Comparison of ENCODE assay signal across 14 cellular contexts in genomic region chr14:21210023-21210422, GRCh38. TPM values are rescaled to one million over a fixed set of nuclear protein-coding genes. Genes with fewer than 3 reads are reported as not detected.
A peak's percentile ranks its signal among the peaks of the same experiment; 100 is the strongest.
DNase-seq lines count a peak whose midpoint lies in the region; ATAC-seq and TF ChIP-seq lines count a peak whose summit lies in the region.
"Had no signal": no experiment of that assay in that cellular context is flagged by ENCODE, and none has a peak within 500 bp of the region (broad histone marks: within the 10 kb centered on the region; RNA-seq: fewer than 3 reads in every experiment).

No MANE protein-coding gene starts in this region.

- DNase-seq in activated naive CD4-positive, alpha-beta T cell treated with anti-CD3 and anti-CD28 coated beads, Interleukin-2, amount 10 ng/mL, durations not matched to agents 7 days and 5 days = no peak
- DNase-seq in stimulated activated naive CD8-positive, alpha-beta T cell treated with anti-CD3 and anti-CD28 coated beads, Interleukin-15, amount 100 ng/mL, for 72 hours = no peak
- DNase-seq in mesothelial cell of epicardium (ENCODE audit: low spot score in 2 of 2, unreplicated experiment in 2 of 2) (no peak), glomerular visceral epithelial cell (ENCODE audit: extremely low spot score) (no peak)
- DNase-seq in stimulated activated naive B cell treated with anti-CD40 and anti-IgM and Interleukin-4, amounts not matched to agents 10 μg/mL and 1 μg/mL and 100 μg/mL, for 72 hours = no peak
- DNase-seq: BE2C; CD4-positive, alpha-beta memory T cell; DMS79 had no signal

- H3K27me3 Mint-ChIP-seq in activated naive CD4-positive, alpha-beta T cell treated with anti-CD3 and anti-CD28 coated beads, Interleukin-2, amount 50 U/mL, for 24 hours = no peaks in the 10 kb centered on the region
- no peaks in the 10 kb centered on the region for H3K27me3 Mint-ChIP-seq in activated naive CD4-positive, alpha-beta T cell treated with anti-CD3 and anti-CD28 coated beads, Interleukin-2, amount 10 ng/mL, durations not matched to agents 7 days and 5 days
- no peaks in the 10 kb centered on the region for H3K27me3 Mint-ChIP-seq in stimulated activated naive CD8-positive, alpha-beta T cell treated with anti-CD3 and anti-CD28 coated beads, Interleukin-15, Interleukin-2, amounts not matched to agents 100 ng/mL and 50 ng/mL, for 24 hours
- no peaks in the 10 kb centered on the region for H3K27me3 Mint-ChIP-seq in stimulated activated naive CD8-positive, alpha-beta T cell treated with anti-CD3 and anti-CD28 coated beads, Interleukin-15, amount 100 ng/mL, for 72 hours
- H3K27me3 Mint-ChIP-seq in mesothelial cell of epicardium (ENCODE audit: low read depth) = no peaks in the 10 kb centered on the region
- no peaks in the 10 kb centered on the region for H3K27me3 Mint-ChIP-seq in stimulated activated naive B cell treated with anti-CD40 and anti-IgM and Interleukin-4, amounts not matched to agents 10 μg/mL and 1 μg/mL and 100 μg/mL, for 72 hours
- H3K27me3 Mint-ChIP-seq: CD4-positive, alpha-beta memory T cell had no signal

- H3K36me3 Mint-ChIP-seq in activated naive CD4-positive, alpha-beta T cell treated with anti-CD3 and anti-CD28 coated beads, Interleukin-2, amount 50 U/mL, for 24 hours = peaks cover 51% of the 10 kb centered on the region
- peaks cover 86% of the 10 kb centered on the region for H3K36me3 Mint-ChIP-seq in activated naive CD4-positive, alpha-beta T cell treated with anti-CD3 and anti-CD28 coated beads, Interleukin-2, amount 10 ng/mL, durations not matched to agents 7 days and 5 days
- H3K36me3 Mint-ChIP-seq in stimulated activated naive CD8-positive, alpha-beta T cell treated with anti-CD3 and anti-CD28 coated beads, Interleukin-15, Interleukin-2, amounts not matched to agents 100 ng/mL and 50 ng/mL, for 24 hours (ENCODE audit: low read depth) = peaks cover 97% of the 10 kb centered on the region
- peaks cover 50% of the 10 kb centered on the region for H3K36me3 Mint-ChIP-seq in mesothelial cell of epicardium
- H3K36me3 Mint-ChIP-seq in stimulated activated naive B cell treated with anti-CD40 and anti-IgM and Interleukin-4, amounts not matched to agents 10 μg/mL and 1 μg/mL and 100 μg/mL, for 72 hours = peaks cover 63 to 80% of the 10 kb centered on the region in 2 donors

- no peaks in the 10 kb centered on the region for H3K9me3 Mint-ChIP-seq in activated naive CD4-positive, alpha-beta T cell treated with anti-CD3 and anti-CD28 coated beads, Interleukin-2, amount 50 U/mL, for 24 hours
- H3K9me3 Mint-ChIP-seq in activated naive CD4-positive, alpha-beta T cell treated with anti-CD3 and anti-CD28 coated beads, Interleukin-2, amount 10 ng/mL, durations not matched to agents 7 days and 5 days = no peaks in the 10 kb centered on the region
- no peaks in the 10 kb centered on the region for H3K9me3 Mint-ChIP-seq in stimulated activated naive CD8-positive, alpha-beta T cell treated with anti-CD3 and anti-CD28 coated beads, Interleukin-15, Interleukin-2, amounts not matched to agents 100 ng/mL and 50 ng/mL, for 24 hours
- H3K9me3 Mint-ChIP-seq in stimulated activated naive CD8-positive, alpha-beta T cell treated with anti-CD3 and anti-CD28 coated beads, Interleukin-15, amount 100 ng/mL, for 72 hours = no peaks in the 10 kb centered on the region
- H3K9me3 Mint-ChIP-seq in mesothelial cell of epicardium = no peaks in the 10 kb centered on the region
- H3K9me3 Mint-ChIP-seq in stimulated activated naive B cell treated with anti-CD40 and anti-IgM and Interleukin-4, amounts not matched to agents 10 μg/mL and 1 μg/mL and 100 μg/mL, for 72 hours = peaks cover 0 to 1% of the 10 kb centered on the region in 2 donors
- H3K9me3 Mint-ChIP-seq: CD4-positive, alpha-beta memory T cell had no signal

- TF ChIP-seq CTCF in mesothelial cell of epicardium (IDR thresholded peaks at IDR 0.05; ENCODE audit: unreplicated experiment) = no peak

- H3K4me1 Mint-ChIP-seq in activated naive CD4-positive, alpha-beta T cell treated with anti-CD3 and anti-CD28 coated beads, Interleukin-2, amount 50 U/mL, for 24 hours = peaks cover 62% of the 10 kb centered on the region
- peaks cover 15% of the 10 kb centered on the region for H3K4me1 Mint-ChIP-seq in activated naive CD4-positive, alpha-beta T cell treated with anti-CD3 and anti-CD28 coated beads, Interleukin-2, amount 10 ng/mL, durations not matched to agents 7 days and 5 days
- H3K4me1 Mint-ChIP-seq in stimulated activated naive CD8-positive, alpha-beta T cell treated with anti-CD3 and anti-CD28 coated beads, Interleukin-15, Interleukin-2, amounts not matched to agents 100 ng/mL and 50 ng/mL, for 24 hours (ENCODE audit: low read depth) = peaks cover 67% of the 10 kb centered on the region
- H3K4me1 Mint-ChIP-seq in stimulated activated naive CD8-positive, alpha-beta T cell treated with anti-CD3 and anti-CD28 coated beads, Interleukin-15, amount 100 ng/mL, for 72 hours = peaks cover 56% of the 10 kb centered on the region
- no peaks in the 10 kb centered on the region for H3K4me1 Mint-ChIP-seq in mesothelial cell of epicardium
- peaks cover 50 to 65% of the 10 kb centered on the region in 2 donors for H3K4me1 Mint-ChIP-seq in stimulated activated naive B cell treated with anti-CD40 and anti-IgM and Interleukin-4, amounts not matched to agents 10 μg/mL and 1 μg/mL and 100 μg/mL, for 72 hours

- peak overlapping the region; percentile 55 for H3K27ac Mint-ChIP-seq in activated naive CD4-positive, alpha-beta T cell treated with anti-CD3 and anti-CD28 coated beads, Interleukin-2, amount 50 U/mL, for 24 hours
- H3K27ac Mint-ChIP-seq in activated naive CD4-positive, alpha-beta T cell treated with anti-CD3 and anti-CD28 coated beads, Interleukin-2, amount 10 ng/mL, durations not matched to agents 7 days and 5 days = no peak overlapping the region
- H3K27ac Mint-ChIP-seq in stimulated activated naive CD8-positive, alpha-beta T cell treated with anti-CD3 and anti-CD28 coated beads, Interleukin-15, Interleukin-2, amounts not matched to agents 100 ng/mL and 50 ng/mL, for 24 hours = peak overlapping the region; percentile 5
- H3K27ac Mint-ChIP-seq in stimulated activated naive CD8-positive, alpha-beta T cell treated with anti-CD3 and anti-CD28 coated beads, Interleukin-15, amount 100 ng/mL, for 72 hours = peak overlapping the region in 1 of 2 donors; percentile 83
- H3K27ac Mint-ChIP-seq in mesothelial cell of epicardium = peak overlapping the region; percentile 34
- peak overlapping the region; percentile 80 for H3K27ac Mint-ChIP-seq in stimulated activated naive B cell treated with anti-CD40 and anti-IgM and Interleukin-4, amounts not matched to agents 10 μg/mL and 1 μg/mL and 100 μg/mL, for 72 hours

- ATAC-seq in stimulated activated naive CD8-positive, alpha-beta T cell treated with anti-CD3 and anti-CD28 coated beads, Interleukin-15, amount 100 ng/mL, for 72 hours = no peak
- no peak for ATAC-seq in stimulated activated naive B cell treated with anti-CD40 and anti-IgM and Interleukin-4, amounts not matched to agents 10 μg/mL and 1 μg/mL and 100 μg/mL, for 72 hours (replicated peaks)
- no peak for ATAC-seq in GM21528 (IDR thresholded peaks at IDR 0.05; ENCODE audit: low FRiP score, unreplicated experiment)
- ATAC-seq: A549, GM12878 had no signal

- CTCF ChIA-PET in activated naive CD4-positive, alpha-beta T cell treated with anti-CD3 and anti-CD28 coated beads, Interleukin-2, amount 10 ng/mL, durations not matched to agents 7 days and 5 days (lab: Charles Lee) = no interaction called here

- no peak overlapping the region for H3K4me3 Mint-ChIP-seq in activated naive CD4-positive, alpha-beta T cell treated with anti-CD3 and anti-CD28 coated beads, Interleukin-2, amount 50 U/mL, for 24 hours
- H3K4me3 Mint-ChIP-seq in activated naive CD4-positive, alpha-beta T cell treated with anti-CD3 and anti-CD28 coated beads, Interleukin-2, amount 10 ng/mL, durations not matched to agents 7 days and 5 days = no peak overlapping the region
- H3K4me3 Mint-ChIP-seq in stimulated activated naive CD8-positive, alpha-beta T cell treated with anti-CD3 and anti-CD28 coated beads, Interleukin-15, Interleukin-2, amounts not matched to agents 100 ng/mL and 50 ng/mL, for 24 hours = no peak overlapping the region
- H3K4me3 Mint-ChIP-seq in stimulated activated naive CD8-positive, alpha-beta T cell treated with anti-CD3 and anti-CD28 coated beads, Interleukin-15, amount 100 ng/mL, for 72 hours = no peak overlapping the region
- H3K4me3 Mint-ChIP-seq in mesothelial cell of epicardium = no peak overlapping the region
- no peak overlapping the region for H3K4me3 Mint-ChIP-seq in stimulated activated naive B cell treated with anti-CD40 and anti-IgM and Interleukin-4, amounts not matched to agents 10 μg/mL and 1 μg/mL and 100 μg/mL, for 72 hours
- H3K4me3 Mint-ChIP-seq: CD4-positive, alpha-beta memory T cell had no signal

RNA-seq across cellular contexts. Expression of gene OR5AU1, which starts 54.2 kb away (rescaled TPM):
- total RNA-seq in mesothelial cell of epicardium = not detected in 3 replicates
- total RNA-seq: CD4-positive, alpha-beta memory T cell; GM12878; H1 had no signal

RNA-seq across cellular contexts. Expression of gene HNRNPC, which starts 59.2 kb away (rescaled TPM):
- total RNA-seq in mesothelial cell of epicardium = 669 to 698 TPM (median 675 TPM) in 3 replicates
